Comparison of ENCODE assay signal across 23 cellular contexts in genomic region chr4:92812652-92813051, GRCh38.
"Had no signal": no experiment of that assay in that cellular context is flagged by ENCODE, and none has a peak within 500 bp of the region (broad histone marks: within the 10 kb centered on the region; RNA-seq: fewer than 3 reads in every experiment).

No MANE protein-coding gene starts in this region.

- H3K27me3 ChIP-seq: colonic mucosa, dorsolateral prefrontal cortex, esophagus muscularis mucosa, esophagus squamous epithelium, foreskin keratinocyte, gastrocnemius medialis, gastroesophageal sphincter, heart left ventricle, heart right ventricle had no signal

- H3K36me3 ChIP-seq: colonic mucosa, esophagus muscularis mucosa, esophagus squamous epithelium, gastrocnemius medialis, gastroesophageal sphincter, heart left ventricle, heart right ventricle had no signal

- H3K27ac ChIP-seq: colonic mucosa, coronary artery, dorsolateral prefrontal cortex, epithelial cell of prostate, esophagus muscularis mucosa, esophagus squamous epithelium, foreskin keratinocyte, gastrocnemius medialis, gastroesophageal sphincter, heart left ventricle, heart right ventricle had no signal

- H3K4me3 ChIP-seq: colonic mucosa, coronary artery, dorsolateral prefrontal cortex, esophagus muscularis mucosa, esophagus squamous epithelium, gastrocnemius medialis, gastroesophageal sphincter, heart left ventricle, heart right ventricle had no signal

- DNase-seq: colonic mucosa; cortex of kidney; dermis blood vessel endothelial cell; dorsolateral prefrontal cortex; effector CD4-positive, alpha-beta T cell; effector CD8-positive, alpha-beta T cell; effector memory CD4-positive, alpha-beta T cell; effector memory CD8-positive, alpha-beta T cell; endodermal cell; erythroblast; esophagus squamous epithelium; foreskin fibroblast; foreskin keratinocyte; foreskin melanocyte; gastrocnemius medialis; glutamatergic neuron; head of caudate nucleus; heart left ventricle; heart right ventricle had no signal

- H3K9me3 ChIP-seq: colonic mucosa, esophagus muscularis mucosa, esophagus squamous epithelium, gastrocnemius medialis, gastroesophageal sphincter, heart left ventricle, heart right ventricle had no signal
